Comparison of ENCODE assay signal across 12 cellular contexts in genomic region chr2:190837417-190837816, GRCh38. TPM values are rescaled to one million over a fixed set of nuclear protein-coding genes. Genes with fewer than 3 reads are reported as not detected.
DNase-seq lines count a peak whose midpoint lies in the region; ATAC-seq and TF ChIP-seq lines count a peak whose summit lies in the region.
"Had no signal": no experiment of that assay in that cellular context is flagged by ENCODE, and none has a peak within 500 bp of the region (broad histone marks: within the 10 kb centered on the region; RNA-seq: fewer than 3 reads in every experiment).

No MANE protein-coding gene starts in this region.

- peak overlapping the region; percentile 58 for H3K27ac ChIP-seq in ACC112 (ENCODE audit: low read depth, low read length)
- peak overlapping the region; percentile 21 for H3K27ac ChIP-seq in hepatocyte

- H2AFZ ChIP-seq in ACC112 (ENCODE audit: low read length, unreplicated experiment), result no peak overlapping the region
- no peak overlapping the region for H2AFZ ChIP-seq in hepatocyte

- H3K36me3 Mint-ChIP-seq in HFFc6 (ENCODE audit: low read depth), result peaks cover 12% of the 10 kb centered on the region
- H3K36me3 Mint-ChIP-seq in glutamatergic neuron (ENCODE audit: unreplicated experiment), result no peaks in the 10 kb centered on the region
- H3K36me3 Mint-ChIP-seq: WTC11 had no signal

- H3K27me3 ChIP-seq in ACC112 (ENCODE audit: insufficient read depth, low read length) (no peaks in the 10 kb centered on the region), adipocyte (replicated peaks; ENCODE audit: control insufficient read depth, insufficient read depth, low read length) (no peaks in the 10 kb centered on the region), hepatocyte (no peaks in the 10 kb centered on the region)

- H3K4me3 Mint-ChIP-seq in HFFc6, result peak overlapping the region; percentile 49
- no peak overlapping the region for H3K4me3 Mint-ChIP-seq in glutamatergic neuron (ENCODE audit: unreplicated experiment)
- H3K4me3 Mint-ChIP-seq: WTC11 had no signal

- DNase-seq in HFFc6, result peak; percentile 74
- DNase-seq in adipocyte (ENCODE audit: low read depth), result peak; percentile 68
- no peak for DNase-seq in hepatocyte (ENCODE audit: low spot score)
- DNase-seq in glutamatergic neuron, result no peak
- DNase-seq in KG1 (lab: John Stamatoyannopoulos, UW), result no peak
- DNase-seq: AML-193, DND-41, right cardiac atrium had no signal

- H3K27me3 Mint-ChIP-seq in HFFc6 (ENCODE audit: insufficient read depth), result no peaks in the 10 kb centered on the region
- H3K27me3 Mint-ChIP-seq in glutamatergic neuron (ENCODE audit: unreplicated experiment), result peaks cover under 1% of the 10 kb centered on the region

- H3K36me3 ChIP-seq in ACC112 (ENCODE audit: insufficient read depth, low read length) (no peaks in the 10 kb centered on the region), adipocyte (ENCODE audit: control insufficient read depth, insufficient read depth, low read length, severe bottlenecking) (no peaks in the 10 kb centered on the region), hepatocyte (replicated peaks; ENCODE audit: insufficient read depth, low read depth) (no peaks in the 10 kb centered on the region)

- peak overlapping the region; percentile 71 for H3K27ac Mint-ChIP-seq in HFFc6
- H3K27ac Mint-ChIP-seq in glutamatergic neuron (ENCODE audit: unreplicated experiment), result no peak overlapping the region
- H3K27ac Mint-ChIP-seq: WTC11 had no signal

- H3K9me3 Mint-ChIP-seq in HFFc6 (no peaks in the 10 kb centered on the region), glutamatergic neuron (ENCODE audit: unreplicated experiment) (peaks cover 2% of the 10 kb centered on the region)
- H3K9me3 Mint-ChIP-seq: WTC11 had no signal

- H3K9ac ChIP-seq in adipocyte (ENCODE audit: low read length), result no peak overlapping the region

- no peak for ATAC-seq in GM21447 (IDR thresholded peaks at IDR 0.05; ENCODE audit: unreplicated experiment)
- ATAC-seq in GM21367 (IDR thresholded peaks at IDR 0.05; ENCODE audit: unreplicated experiment), result no peak
- ATAC-seq: right cardiac atrium, WTC11 had no signal

- H3K79me2 ChIP-seq in ACC112 (ENCODE audit: control insufficient read depth, insufficient read depth, low read length, unreplicated experiment), result no peaks in the 10 kb centered on the region
- no peaks in the 10 kb centered on the region for H3K79me2 ChIP-seq in hepatocyte

- H3K4me3 ChIP-seq in ACC112 (ENCODE audit: low read depth, low read length) (0 out of 2 replicates have a peak overlapping the region, but pooled peaks have one; percentile 19), adipocyte (ENCODE audit: low read length) (peak overlapping the region; percentile 28), hepatocyte (no peak overlapping the region)

- H3K9me2 ChIP-seq in hepatocyte (replicated peaks; ENCODE audit: insufficient read depth), result no peaks in the 10 kb centered on the region

- H3K4me1 Mint-ChIP-seq in HFFc6 (ENCODE audit: low read depth) (peaks cover 79% of the 10 kb centered on the region), glutamatergic neuron (ENCODE audit: low read depth, unreplicated experiment) (no peaks in the 10 kb centered on the region)

- H3K4me2 ChIP-seq in hepatocyte, result no peak overlapping the region

- H4K20me1 ChIP-seq in hepatocyte (ENCODE audit: insufficient read depth, poor library complexity, severe bottlenecking), result no peaks in the 10 kb centered on the region

- H3K4me1 ChIP-seq in ACC112 (ENCODE audit: control insufficient read depth, insufficient read depth, low read length, unreplicated experiment) (peaks cover 52% of the 10 kb centered on the region), adipocyte (ENCODE audit: control insufficient read depth, insufficient read depth, low read length) (peaks cover 53% of the 10 kb centered on the region), hepatocyte (ENCODE audit: insufficient read depth) (peaks cover 18% of the 10 kb centered on the region)

- no peak for TF ChIP-seq CTCF in HFFc6 (IDR thresholded peaks at IDR 0.05)
- no peak for TF ChIP-seq CTCF in hepatocyte (IDR thresholded peaks at IDR 0.05; ENCODE audit: poor library complexity)
- TF ChIP-seq CTCF in glutamatergic neuron (IDR thresholded peaks at IDR 0.05; ENCODE audit: partially characterized antibody, unreplicated experiment), result no peak

- H3K9me3 ChIP-seq in adipocyte (ENCODE audit: control insufficient read depth, low read length) (no peaks in the 10 kb centered on the region), hepatocyte (ENCODE audit: low read depth) (no peaks in the 10 kb centered on the region)

RNA-seq across cellular contexts. Expression of gene GLS, which starts 43.2 kb away (rescaled TPM):
- 100 to 1,000 TPM; 191 to 431 (median 201) TPM for total RNA-seq in HFFc6 (2021; fragmentation: NEBNext Ultra II Directional; extraction: Animal tissue kit (Norgen Biotek cat#: 25700))
- total RNA-seq in hepatocyte (385 and 460 TPM in 2 replicates), glutamatergic neuron (ENCODE audit: unreplicated experiment) (120 TPM)
- polyA plus RNA-seq in hepatocyte, result 78.8 and 78.9 TPM in 2 replicates

Comparison
In these comparisons a context has a peak if more than half of its experiments do, and no peak if none do; other contexts are left out.
1. DNase-seq: peak in HFFc6 (single experiment) and adipocyte (single experiment); none in hepatocyte (single experiment), glutamatergic neuron (single experiment) and KG1 (single experiment).